8 cellular contexts compared by ENCODE assay signal in the genomic region with DNA sequence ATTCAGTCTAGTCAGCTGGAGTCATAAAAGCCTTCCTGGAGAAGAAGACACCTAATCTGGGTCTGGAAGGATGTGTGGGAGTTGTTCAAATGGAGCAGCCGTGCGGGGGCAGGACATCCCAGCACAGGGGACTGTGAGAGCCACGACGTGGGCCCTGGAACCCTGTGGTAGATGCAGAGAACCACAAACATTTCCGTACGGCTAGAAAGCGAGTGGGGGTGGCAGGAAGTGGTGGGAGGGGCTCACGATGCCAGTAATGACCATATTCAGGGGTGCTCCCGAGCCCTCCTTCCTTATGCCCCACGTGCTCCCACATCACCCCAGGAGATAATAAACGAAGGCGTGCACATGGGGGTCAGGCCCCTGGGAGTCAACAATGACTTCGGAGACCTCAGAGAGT. TPM values are rescaled to one million over a fixed set of nuclear protein-coding genes. Genes with fewer than 3 reads are reported as not detected.
A peak's percentile ranks its signal among the peaks of the same experiment; 100 is the strongest.
DNase-seq lines count a peak whose midpoint lies in the region; ATAC-seq and TF ChIP-seq lines count a peak whose summit lies in the region.

No MANE protein-coding gene starts in this region.

- DNase-seq in OCI-LY7 (ENCODE audit: low spot score) = no peak
- DNase-seq in activated naive CD4-positive, alpha-beta T cell treated with anti-CD3 and anti-CD28 coated beads, Interleukin-2, amount 10 ng/mL, durations not matched to agents 7 days and 5 days = peak; percentile 85
- peak; percentile 38 for DNase-seq in superior temporal gyrus (ENCODE audit: extremely low spot score)
- DNase-seq in NCI-H510A treated with DMSO at 0.1 percent for 48 hours (lab: John Stamatoyannopoulos, UW) = no peak

- ATAC-seq in GM18498 (IDR thresholded peaks at IDR 0.05; ENCODE audit: unreplicated experiment) (peak; percentile 58), HG03159 (IDR thresholded peaks at IDR 0.05; ENCODE audit: unreplicated experiment) (no peak), GM19467 (IDR thresholded peaks at IDR 0.05; ENCODE audit: unreplicated experiment) (no peak)

- H4K20me1 ChIP-seq in OCI-LY7 (ENCODE audit: insufficient read depth, low read length) = no peaks in the 10 kb centered on the region

- peak overlapping the region; percentile 37 for H3K4me3 Mint-ChIP-seq in activated naive CD4-positive, alpha-beta T cell treated with anti-CD3 and anti-CD28 coated beads, Interleukin-2, amount 10 ng/mL, durations not matched to agents 7 days and 5 days
- H3K4me3 Mint-ChIP-seq in nephron = peak overlapping the region in 2 of 3 experiments; percentile 56 to 57

- H3K36me3 ChIP-seq in OCI-LY7 (ENCODE audit: insufficient read depth, low read length) = no peaks in the 10 kb centered on the region

- intact Hi-C loops in OCI-LY7 (cut with micrococcal nuclease; ENCODE audit: unreplicated experiment) = no loop called here

- POLR2A ChIA-PET in OCI-LY7 (lab: Charles Lee) = no interaction called here

- H3K79me2 ChIP-seq in OCI-LY7 (ENCODE audit: insufficient read depth, low read depth, low read length) = no peaks in the 10 kb centered on the region

- peaks cover 3% of the 10 kb centered on the region for H3K36me3 Mint-ChIP-seq in activated naive CD4-positive, alpha-beta T cell treated with anti-CD3 and anti-CD28 coated beads, Interleukin-2, amount 10 ng/mL, durations not matched to agents 7 days and 5 days
- H3K36me3 Mint-ChIP-seq in nephron (ENCODE audit: low read depth) = peaks cover 4% of the 10 kb centered on the region

- H3K4me3 ChIP-seq in OCI-LY7 (ENCODE audit: low read depth, low read length, poor library complexity, severe bottlenecking) = no peak overlapping the region

- no peaks in the 10 kb centered on the region for H3K27me3 Mint-ChIP-seq in activated naive CD4-positive, alpha-beta T cell treated with anti-CD3 and anti-CD28 coated beads, Interleukin-2, amount 10 ng/mL, durations not matched to agents 7 days and 5 days
- no peaks in the 10 kb centered on the region for H3K27me3 Mint-ChIP-seq in nephron (ENCODE audit: low read depth)

- peaks cover 2% of the 10 kb centered on the region for H3K9me3 Mint-ChIP-seq in activated naive CD4-positive, alpha-beta T cell treated with anti-CD3 and anti-CD28 coated beads, Interleukin-2, amount 10 ng/mL, durations not matched to agents 7 days and 5 days
- peaks cover 3% of the 10 kb centered on the region for H3K9me3 Mint-ChIP-seq in nephron

- H3K27ac Mint-ChIP-seq in activated naive CD4-positive, alpha-beta T cell treated with anti-CD3 and anti-CD28 coated beads, Interleukin-2, amount 10 ng/mL, durations not matched to agents 7 days and 5 days = peak overlapping the region; percentile 54
- H3K27ac Mint-ChIP-seq in nephron = peak overlapping the region; percentile 79 to 97 (median 93)

- no peaks in the 10 kb centered on the region for H3K4me1 ChIP-seq in OCI-LY7 (ENCODE audit: insufficient read depth, low read length, poor library complexity, severe bottlenecking)

- no peaks in the 10 kb centered on the region for H3K9me3 ChIP-seq in OCI-LY7 (ENCODE audit: low read length)

- peaks cover 78% of the 10 kb centered on the region for H3K4me1 Mint-ChIP-seq in activated naive CD4-positive, alpha-beta T cell treated with anti-CD3 and anti-CD28 coated beads, Interleukin-2, amount 10 ng/mL, durations not matched to agents 7 days and 5 days
- peaks cover 42% of the 10 kb centered on the region for H3K4me1 Mint-ChIP-seq in nephron

- no peak overlapping the region for H3K27ac ChIP-seq in OCI-LY7 (ENCODE audit: low read depth, low read length, poor library complexity, severe bottlenecking)

- H3K9me2 ChIP-seq in OCI-LY7 (ENCODE audit: insufficient read depth, low read length) = no peaks in the 10 kb centered on the region

- H3K4me2 ChIP-seq in OCI-LY7 (ENCODE audit: low read length) = 0 out of 2 replicates have a peak overlapping the region, but pooled peaks have one; percentile 9

- CTCF ChIA-PET in OCI-LY7 (lab: Charles Lee; ENCODE audit: unreplicated experiment) = no interaction called here
- CTCF ChIA-PET in activated naive CD4-positive, alpha-beta T cell treated with anti-CD3 and anti-CD28 coated beads, Interleukin-2, amount 10 ng/mL, durations not matched to agents 7 days and 5 days (lab: Charles Lee) = interaction anchor here (1.0 to 3.9 kb wide), 3 partner anchors 13 to 280 kb away, joined by 4 to 25 read pairs (median 9); no protein-coding TSS in a partner anchor

- BruUV-seq in OCI-LY7 (replicated peaks; lab: Mats Ljungman, UMichigan) = no TSS peak

- no peak overlapping the region for H2AFZ ChIP-seq in OCI-LY7 (ENCODE audit: low read length)

- TF ChIP-seq CTCF in OCI-LY7 (conservative IDR thresholded peaks at IDR 0.05; ENCODE audit: low read length) (no peak), nephron (IDR thresholded peaks at IDR 0.05; ENCODE audit: unreplicated experiment in 3 of 3) (no peak)

RNA-seq across cellular contexts. Expression of gene COL6A3, which starts 21.0 kb away (rescaled TPM):
- not detected in 2 replicates for total RNA-seq in OCI-LY7 (2014; rRNA removed; shearing (Covaris generic))
- total RNA-seq in OCI-LY7 (2022) = not detected in 2 replicates

RNA-seq across cellular contexts. Expression of gene MLPH, which starts 52.1 kb away (rescaled TPM):
- total RNA-seq in OCI-LY7 (2014; rRNA removed; shearing (Covaris generic)) = not detected in 2 replicates
- not detected in 2 replicates for total RNA-seq in OCI-LY7 (2022)

Comparison
In these comparisons a context has a peak if more than half of its experiments do, and no peak if none do; other contexts are left out.
1. DNase-seq: peak in activated naive CD4-positive, alpha-beta T cell treated with anti-CD3 and anti-CD28 coated beads, Interleukin-2, amount 10 ng/mL, durations not matched to agents 7 days and 5 days (single experiment) and superior temporal gyrus (single experiment); none in OCI-LY7 (single experiment) and NCI-H510A treated with DMSO at 0.1 percent for 48 hours (single experiment).